Comparison of ENCODE assay signal across 22 cellular contexts in genomic region chr11:132405728-132406127, GRCh38.
DNase-seq lines count a peak whose midpoint lies in the region; ATAC-seq lines count a peak whose summit lies in the region.
"Had no signal": no experiment of that assay in that cellular context is flagged by ENCODE, and none has a peak within 500 bp of the region (broad histone marks: within the 10 kb centered on the region; RNA-seq: fewer than 3 reads in every experiment).

No MANE protein-coding gene starts in this region.

- no peaks in the 10 kb centered on the region for H3K9me3 ChIP-seq in NT2/D1 (ENCODE audit: insufficient read depth, low read length)
- H3K9me3 ChIP-seq: breast epithelium had no signal

- H3K4me3 ChIP-seq in NT2/D1 (ENCODE audit: insufficient read length, low read depth): no peak overlapping the region
- H3K4me3 ChIP-seq: breast epithelium had no signal

- no peaks in the 10 kb centered on the region for H3K36me3 ChIP-seq in NT2/D1 (ENCODE audit: insufficient read depth, insufficient read length, low read length)
- H3K36me3 ChIP-seq: breast epithelium had no signal

- ATAC-seq in HG03469 (IDR thresholded peaks at IDR 0.05; ENCODE audit: unreplicated experiment): no peak
- ATAC-seq: activated T-helper 17 cell treated with anti-CD3 and anti-CD28 coated beads, Interleukin-2, amount 50 U/mL, for 72 hours; right cardiac atrium had no signal

- no peaks in the 10 kb centered on the region for H3K4me1 ChIP-seq in NT2/D1 (ENCODE audit: insufficient read depth, insufficient read length)
- H3K4me1 ChIP-seq: breast epithelium had no signal

- DNase-seq in NCI-H2107 treated with DMSO at 0.1 percent for 48 hours (lab: John Stamatoyannopoulos, UW; ENCODE audit: unreplicated experiment): peak; percentile 21
- no peak for DNase-seq in NCI-H2107 (lab: John Stamatoyannopoulos, UW)
- DNase-seq in NCI-H1105 (lab: John Stamatoyannopoulos, UW): peak; percentile 47
- DNase-seq in NT2/D1 (ENCODE audit: low read depth, low spot score): peak; percentile 20
- peak; percentile 77 for DNase-seq in iPS-NIHi11 (ENCODE audit: low spot score)
- DNase-seq in activated CD4-positive, CD25-positive, alpha-beta regulatory T cell treated with anti-CD3 and anti-CD28 coated beads, Interleukin-2, amount 50 U/mL, for 72 hours: no peak
- DNase-seq in foreskin melanocyte: no peak
- DNase-seq: activated CD4-positive, alpha-beta memory T cell treated with anti-CD3 and anti-CD28 coated beads for 36 hours; activated naive CD4-positive, alpha-beta T cell treated with anti-CD3 and anti-CD28 coated beads, Interleukin-2, amount 50 U/mL, for 16 hours; amygdala; CD4-positive, alpha-beta T cell; DMS 273 treated with DMSO at 0.1 percent for 48 hours; EL; head of caudate nucleus; NCI-H2029; NCI-H524 treated with DMSO at 0.1 percent for 48 hours; right cardiac atrium; trophoblast cell had no signal

- no peaks in the 10 kb centered on the region for H3K27me3 ChIP-seq in NT2/D1 (ENCODE audit: insufficient read depth, insufficient read length)

- H3K9ac ChIP-seq in NT2/D1 (ENCODE audit: insufficient read length, low read depth): no peak overlapping the region
- H3K9ac ChIP-seq: KMS-11 had no signal

Comparison
In these comparisons a context has a peak if more than half of its experiments do, and no peak if none do; other contexts are left out.
1. DNase-seq: peak in NCI-H2107 treated with DMSO at 0.1 percent for 48 hours (single experiment), NCI-H1105 (single experiment), NT2/D1 (single experiment) and iPS-NIHi11 (single experiment); none in NCI-H2107 (single experiment), activated CD4-positive, CD25-positive, alpha-beta regulatory T cell treated with anti-CD3 and anti-CD28 coated beads, Interleukin-2, amount 50 U/mL, for 72 hours (single experiment) and foreskin melanocyte (single experiment).